ENCODE assay signal across 33 cellular contexts in the genomic region with DNA sequence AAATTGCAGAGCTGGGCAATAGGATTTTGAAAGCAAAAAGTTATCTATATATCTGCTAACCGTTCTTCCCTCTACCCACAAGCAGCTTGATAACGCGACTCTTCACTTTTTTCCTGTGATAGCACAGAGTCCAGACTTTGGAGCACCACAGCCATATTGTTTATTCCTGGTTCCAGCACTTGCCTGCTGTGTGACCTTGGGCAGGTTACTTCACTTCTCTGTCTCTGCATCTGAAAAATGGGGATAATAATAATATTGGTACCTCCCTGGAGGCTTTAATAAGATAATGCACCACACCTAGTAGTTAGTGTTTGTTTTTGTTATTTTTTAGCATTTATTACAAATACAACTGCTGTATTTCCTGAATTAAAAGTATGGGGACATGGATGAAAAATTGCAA.
"Had no signal": no experiment of that assay in that cellular context is flagged by ENCODE, and none has a peak within 500 bp of the region (broad histone marks: within the 10 kb centered on the region; RNA-seq: fewer than 3 reads in every experiment).

No MANE protein-coding gene starts in this region.

- H3K27me3 Mint-ChIP-seq: activated CD4-positive, alpha-beta T cell treated with anti-CD3 and anti-CD28 coated beads, Interleukin-2, amount 10 ng/mL, durations not matched to agents 24 days and 14 days; activated naive CD4-positive, alpha-beta T cell treated with anti-CD3 and anti-CD28 coated beads, Interleukin-2, amount 10 ng/mL, durations not matched to agents 7 days and 5 days; activated naive CD8-positive, alpha-beta T cell; activated naive CD8-positive, alpha-beta T cell treated with anti-CD3 and anti-CD28 coated beads, Interleukin-2, amount 50 U/mL, for 24 hours; activated T-cell treated with anti-CD3 and anti-CD28 coated beads, Interleukin-2, amount 50 U/mL, for 24 hours; T-cell had no signal

- H3K9me3 Mint-ChIP-seq: activated naive CD8-positive, alpha-beta T cell treated with anti-CD3 and anti-CD28 coated beads, Interleukin-2, amount 50 U/mL, for 24 hours; activated T-cell treated with anti-CD3 and anti-CD28 coated beads, Interleukin-2, amount 50 U/mL, for 24 hours; T-cell had no signal

- H3K4me3 Mint-ChIP-seq: activated CD4-positive, alpha-beta T cell treated with anti-CD3 and anti-CD28 coated beads, Interleukin-2, amount 10 ng/mL, durations not matched to agents 24 days and 14 days; activated CD8-positive, alpha-beta T cell treated with anti-CD3 and anti-CD28 coated beads, Interleukin-2, amount 10 ng/mL, durations not matched to agents 7 days and 5 days; activated naive CD4-positive, alpha-beta T cell treated with anti-CD3 and anti-CD28 coated beads, Interleukin-2, amount 10 ng/mL, durations not matched to agents 7 days and 5 days; activated naive CD8-positive, alpha-beta T cell; activated naive CD8-positive, alpha-beta T cell treated with anti-CD3 and anti-CD28 coated beads, Interleukin-2, amount 50 U/mL, for 24 hours; activated T-cell treated with anti-CD3 and anti-CD28 coated beads, Interleukin-2, amount 50 U/mL, for 24 hours; T-cell had no signal

- H3K36me3 ChIP-seq: brain microvascular endothelial cell, MG63, WERI-Rb-1 had no signal

- H3K27ac Mint-ChIP-seq: activated CD4-positive, alpha-beta T cell treated with anti-CD3 and anti-CD28 coated beads, Interleukin-2, amount 10 ng/mL, durations not matched to agents 24 days and 14 days; activated CD8-positive, alpha-beta T cell treated with anti-CD3 and anti-CD28 coated beads, Interleukin-2, amount 10 ng/mL, durations not matched to agents 7 days and 5 days; activated naive CD4-positive, alpha-beta T cell treated with anti-CD3 and anti-CD28 coated beads, Interleukin-2, amount 10 ng/mL, durations not matched to agents 7 days and 5 days; activated naive CD8-positive, alpha-beta T cell; activated naive CD8-positive, alpha-beta T cell treated with anti-CD3 and anti-CD28 coated beads, Interleukin-2, amount 50 U/mL, for 24 hours; activated T-cell treated with anti-CD3 and anti-CD28 coated beads, Interleukin-2, amount 50 U/mL, for 24 hours; T-cell had no signal

- H3K4me3 ChIP-seq: MG63, PC-9 had no signal

- H3K27ac ChIP-seq: brain microvascular endothelial cell, PC-9, RWPE1, WERI-Rb-1 had no signal

- FAIRE-seq: RCC 7860, TTC549 had no signal

- ATAC-seq: activated CD8-positive, alpha-beta T cell treated with anti-CD3 and anti-CD28 coated beads, Interleukin-2, amount 10 ng/mL, durations not matched to agents 7 days and 5 days; activated naive CD8-positive, alpha-beta T cell treated with anti-CD3 and anti-CD28 coated beads, Interleukin-2, amount 50 U/mL, for 24 hours; Right ventricle myocardium inferior; SK-N-SH treated with all-trans-retinoic acid at 6 μM for 48 hours; T-cell had no signal

- H3K27me3 ChIP-seq: brain microvascular endothelial cell, MG63 had no signal

- H3K4me2 ChIP-seq: PC-9 had no signal

- H3K9me3 ChIP-seq: MG63 had no signal

- H2AFZ ChIP-seq: PC-9 had no signal

- DNase-seq: activated CD4-positive, alpha-beta T cell treated with anti-CD3 and anti-CD28 coated beads for 1 hour; activated CD4-positive, alpha-beta T cell treated with anti-CD3 and anti-CD28 coated beads, Interleukin-2, amount 10 ng/mL, durations not matched to agents 24 days and 14 days; activated CD4-positive, alpha-beta T cell treated with anti-CD3 and anti-CD28 coated beads, Interleukin-2, amount 50 U/mL, for 4 hours; activated CD4-positive, CD25-positive, alpha-beta regulatory T cell; activated CD8-positive, alpha-beta T cell treated with anti-CD3 and anti-CD28 coated beads, Interleukin-2, amount 10 ng/mL, durations not matched to agents 7 days and 5 days; activated effector memory CD4-positive, alpha-beta T cell treated with Interleukin-2 at 50 U/mL for 16 hours; activated naive CD4-positive, alpha-beta T cell treated with anti-CD3 and anti-CD28 coated beads, Interleukin-2, amount 10 ng/mL, durations not matched to agents 7 days and 5 days; activated naive CD8-positive, alpha-beta T cell treated with anti-CD3 and anti-CD28 coated beads, Interleukin-2, amount 50 U/mL, for 24 hours; activated T-cell treated with anti-CD3 and anti-CD28 coated beads, Interleukin-2, amount 50 U/mL, for 24 hours; aorta; brain microvascular endothelial cell; central memory CD4-positive, alpha-beta T cell; Kasumi-1; KBM-7; MG63; MV-4-11; NCI-H1092; NCI-H1436 treated with DMSO at 0.1 percent for 48 hours; NCI-H1694 treated with DMSO at 0.1 percent for 48 hours; NCI-H2029; NCI-H345; NCI-H524 treated with DMSO at 0.1 percent for 48 hours; PC-9; SIG-M5; T-cell; T1000; WERI-Rb-1 had no signal
